8 cellular contexts compared by ENCODE assay signal in the genomic region with DNA sequence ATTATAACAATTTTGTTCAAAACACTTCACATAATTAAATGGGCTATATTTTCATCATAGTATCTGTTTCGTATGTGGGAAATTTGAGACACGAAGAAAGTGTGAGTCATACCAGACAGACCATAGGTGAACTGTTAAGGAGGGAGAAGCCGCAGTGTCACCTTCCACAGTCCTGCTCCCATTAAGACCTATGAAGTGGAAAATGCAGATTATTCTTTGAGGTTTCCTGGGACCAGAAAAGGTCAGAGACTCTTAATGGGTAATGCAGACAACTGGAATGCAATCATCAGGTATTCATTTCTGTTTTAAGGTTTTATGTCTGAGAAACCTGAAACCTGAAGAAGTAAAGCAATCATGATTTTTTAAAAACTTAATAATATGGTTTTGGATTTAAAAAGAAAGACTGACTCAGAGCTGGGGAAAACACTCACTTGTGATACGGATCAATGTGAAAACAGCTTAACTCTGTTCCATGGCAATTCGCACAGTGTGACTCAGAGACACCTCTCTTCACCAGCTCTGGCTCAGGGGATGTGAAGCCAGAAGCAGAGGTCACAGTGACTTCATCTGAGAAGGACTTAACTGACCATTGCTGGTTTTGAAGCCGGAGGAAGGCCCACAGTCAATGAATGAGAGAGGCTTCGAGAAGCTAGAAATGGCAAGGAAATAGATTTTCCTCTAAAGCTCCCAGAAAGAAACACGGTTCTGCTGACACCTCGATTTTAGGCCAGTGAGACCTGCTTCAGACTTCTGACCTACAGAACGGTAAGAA. TPM values are rescaled to one million over a fixed set of nuclear protein-coding genes. Genes with fewer than 3 reads are reported as not detected.
DNase-seq lines count a peak whose midpoint lies in the region; ATAC-seq and TF ChIP-seq lines count a peak whose summit lies in the region.

No MANE protein-coding gene starts in this region.

- H3K4me1 ChIP-seq in neural progenitor cell: no peaks in the 10 kb centered on the region

- H3K4me3 ChIP-seq in neural progenitor cell: no peak overlapping the region

- H3K9me3 Mint-ChIP-seq in T-helper 2 cell treated with Interferon-gamma antibody and Interleukin-4, amounts not matched to agents 5 μg/mL and 100 μg/mL, for 36 hours: no peaks in the 10 kb centered on the region
- peaks cover 15% of the 10 kb centered on the region for H3K9me3 Mint-ChIP-seq in nephron progenitor cell
- H3K9me3 Mint-ChIP-seq in progenitor cell of endocrine pancreas (ENCODE audit: low read depth): peaks cover 3% of the 10 kb centered on the region
- peaks cover 8% of the 10 kb centered on the region for H3K9me3 Mint-ChIP-seq in neural progenitor cell
- H3K9me3 Mint-ChIP-seq in type B pancreatic cell: no peaks in the 10 kb centered on the region

- ATAC-seq in GM18867 (IDR thresholded peaks at IDR 0.05; ENCODE audit: unreplicated experiment) (peak; percentile 69), HG02623 (IDR thresholded peaks at IDR 0.05; ENCODE audit: unreplicated experiment) (peak; percentile 46)

- peak overlapping the region; percentile 55 for H3K4me3 Mint-ChIP-seq in T-helper 2 cell treated with Interferon-gamma antibody and Interleukin-4, amounts not matched to agents 5 μg/mL and 100 μg/mL, for 36 hours
- H3K4me3 Mint-ChIP-seq in nephron progenitor cell (no peak overlapping the region), progenitor cell of endocrine pancreas (ENCODE audit: low read depth) (no peak overlapping the region), neural progenitor cell (no peak overlapping the region), type B pancreatic cell (no peak overlapping the region)

- H3K36me3 Mint-ChIP-seq in T-helper 2 cell treated with Interferon-gamma antibody and Interleukin-4, amounts not matched to agents 5 μg/mL and 100 μg/mL, for 36 hours (ENCODE audit: low read depth): no peaks in the 10 kb centered on the region
- H3K36me3 Mint-ChIP-seq in nephron progenitor cell (ENCODE audit: low read depth) (peaks cover 4% of the 10 kb centered on the region), progenitor cell of endocrine pancreas (ENCODE audit: insufficient read depth) (peaks cover 4% of the 10 kb centered on the region), neural progenitor cell (no peaks in the 10 kb centered on the region), type B pancreatic cell (no peaks in the 10 kb centered on the region)

- peaks cover 28% of the 10 kb centered on the region for H3K4me1 Mint-ChIP-seq in T-helper 2 cell treated with Interferon-gamma antibody and Interleukin-4, amounts not matched to agents 5 μg/mL and 100 μg/mL, for 36 hours (ENCODE audit: low read depth)
- no peaks in the 10 kb centered on the region for H3K4me1 Mint-ChIP-seq in nephron progenitor cell
- peaks cover 20% of the 10 kb centered on the region for H3K4me1 Mint-ChIP-seq in progenitor cell of endocrine pancreas (ENCODE audit: low read depth)
- peaks cover 6% of the 10 kb centered on the region for H3K4me1 Mint-ChIP-seq in neural progenitor cell
- peaks cover 11% of the 10 kb centered on the region for H3K4me1 Mint-ChIP-seq in type B pancreatic cell (ENCODE audit: unreplicated experiment)

- H3K9me3 ChIP-seq in neural progenitor cell (ENCODE audit: low read depth): no peaks in the 10 kb centered on the region

- H2AFZ ChIP-seq in neural progenitor cell (replicated peaks): no peak overlapping the region

- no peaks in the 10 kb centered on the region for H4K20me1 ChIP-seq in neural progenitor cell (ENCODE audit: low read depth)

- no peaks in the 10 kb centered on the region for H3K27me3 ChIP-seq in neural progenitor cell

- H3F3A ChIP-seq in neural progenitor cell (ENCODE audit: low read depth): no peaks in the 10 kb centered on the region

- no peak overlapping the region for H3K27ac ChIP-seq in neural progenitor cell

- TF ChIP-seq CTCF in nephron progenitor cell (IDR thresholded peaks at IDR 0.05): no peak
- no peak for TF ChIP-seq CTCF in progenitor cell of endocrine pancreas (IDR thresholded peaks at IDR 0.05; ENCODE audit: unreplicated experiment)
- no peak for TF ChIP-seq CTCF in neural progenitor cell (IDR thresholded peaks at IDR 0.05)
- no peak for TF ChIP-seq CTCF in type B pancreatic cell (conservative IDR thresholded peaks at IDR 0.05)

- H3K27ac Mint-ChIP-seq in T-helper 2 cell treated with Interferon-gamma antibody and Interleukin-4, amounts not matched to agents 5 μg/mL and 100 μg/mL, for 36 hours: peak overlapping the region; percentile 78
- peak overlapping the region; percentile 92 for H3K27ac Mint-ChIP-seq in nephron progenitor cell
- H3K27ac Mint-ChIP-seq in progenitor cell of endocrine pancreas: no peak overlapping the region
- no peak overlapping the region for H3K27ac Mint-ChIP-seq in neural progenitor cell
- H3K27ac Mint-ChIP-seq in type B pancreatic cell: no peak overlapping the region

- H3K79me2 ChIP-seq in neural progenitor cell (ENCODE audit: low read depth): no peaks in the 10 kb centered on the region

- H3K27me3 Mint-ChIP-seq in T-helper 2 cell treated with Interferon-gamma antibody and Interleukin-4, amounts not matched to agents 5 μg/mL and 100 μg/mL, for 36 hours (ENCODE audit: low read depth): no peaks in the 10 kb centered on the region
- H3K27me3 Mint-ChIP-seq in nephron progenitor cell (ENCODE audit: low read depth, poor library complexity) (no peaks in the 10 kb centered on the region), progenitor cell of endocrine pancreas (no peaks in the 10 kb centered on the region), neural progenitor cell (ENCODE audit: insufficient read depth, low read depth) (peaks cover 2% of the 10 kb centered on the region), type B pancreatic cell (no peaks in the 10 kb centered on the region)

- no peak overlapping the region for H3K4me2 ChIP-seq in neural progenitor cell

- no peaks in the 10 kb centered on the region for H3K36me3 ChIP-seq in neural progenitor cell

- no peak overlapping the region for H3K9ac ChIP-seq in neural progenitor cell

- peak; percentile 76 for DNase-seq in T-helper 2 cell treated with Interferon-gamma antibody and Interleukin-4, amounts not matched to agents 5 μg/mL and 100 μg/mL, for 36 hours (ENCODE audit: low spot score)
- DNase-seq in nephron progenitor cell (no peak), progenitor cell of endocrine pancreas (ENCODE audit: low spot score, unreplicated experiment) (no peak), neural progenitor cell (ENCODE audit: low spot score) (no peak), amygdala (lab: John Stamatoyannopoulos, UW) (no peak), type B pancreatic cell (ENCODE audit: extremely low spot score, unreplicated experiment) (no peak)

RNA-seq across cellular contexts. Expression of gene GCNT1, which starts 17.2 kb away (rescaled TPM):
- total RNA-seq in progenitor cell of endocrine pancreas (57.1 and 69.3 TPM in 2 replicates), neural progenitor cell (ENCODE audit: low replicate concordance) (14.2 and 25.5 TPM in 2 replicates), type B pancreatic cell (ENCODE audit: low replicate concordance) (23.8 and 50.3 TPM in 2 replicates)

RNA-seq across cellular contexts. Expression of gene RFK, which starts 47.5 kb away (rescaled TPM):
- total RNA-seq in progenitor cell of endocrine pancreas (17.0 and 18.3 TPM in 2 replicates), neural progenitor cell (ENCODE audit: low replicate concordance) (18.7 and 24.7 TPM in 2 replicates), type B pancreatic cell (ENCODE audit: low replicate concordance) (19.8 and 23.4 TPM in 2 replicates)

Comparison
In these comparisons a context has a peak if more than half of its experiments do, and no peak if none do; other contexts are left out.
1. H3K27ac Mint-ChIP-seq: peak in T-helper 2 cell treated with Interferon-gamma antibody and Interleukin-4, amounts not matched to agents 5 μg/mL and 100 μg/mL, for 36 hours (single experiment) and nephron progenitor cell (single experiment); none in progenitor cell of endocrine pancreas (single experiment), neural progenitor cell (single experiment) and type B pancreatic cell (single experiment).